ENCODE assay signal across 9 cellular contexts in the genomic region with DNA sequence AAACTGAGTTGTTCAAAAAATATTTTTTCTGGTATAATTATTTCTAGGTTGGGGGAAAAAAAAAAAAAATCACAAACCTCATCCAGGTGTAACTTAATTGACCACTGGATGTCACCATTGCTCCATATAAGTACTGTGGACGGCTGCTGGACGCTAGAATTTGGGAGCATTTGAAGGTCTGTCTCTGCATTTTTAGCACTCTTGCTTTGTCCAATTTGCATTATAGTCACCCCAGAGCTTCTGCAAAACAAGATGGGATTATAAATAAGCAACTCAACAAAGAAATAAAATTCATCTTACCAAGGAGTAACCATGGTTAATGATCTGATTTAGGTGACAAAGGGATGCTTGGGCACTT.
DNase-seq lines count a peak whose midpoint lies in the region; ATAC-seq, FAIRE-seq and TF ChIP-seq lines count a peak whose summit lies in the region.
"Had no signal": no experiment of that assay in that cellular context is flagged by ENCODE, and none has a peak within 500 bp of the region (broad histone marks: within the 10 kb centered on the region; RNA-seq: fewer than 3 reads in every experiment).

No MANE protein-coding gene starts in this region.

- H3K27ac ChIP-seq in gastroesophageal sphincter, result no peak overlapping the region

- DNase-seq in GM03348 (ENCODE audit: low spot score) (peak; percentile 28), NCI-H1105 treated with DMSO at 0.1 percent for 48 hours (lab: John Stamatoyannopoulos, UW) (peak; percentile 55), bronchial epithelial cell (ENCODE audit: low read depth) (peak; percentile 23), nephron progenitor cell (peak; percentile 29), UCSD-AML1 (lab: John Stamatoyannopoulos, UW; ENCODE audit: unreplicated experiment) (no peak), 8988T (no peak)

- H3K4me3 ChIP-seq in bronchial epithelial cell (ENCODE audit: low read depth, low read length), result no peak overlapping the region
- no peak overlapping the region for H3K4me3 ChIP-seq in gastroesophageal sphincter

- no peaks in the 10 kb centered on the region for H3K36me3 Mint-ChIP-seq in nephron progenitor cell (ENCODE audit: low read depth)

- no peak overlapping the region for H3K4me3 Mint-ChIP-seq in nephron progenitor cell
- H3K4me3 Mint-ChIP-seq: stimulated activated naive CD8-positive, alpha-beta T cell treated with anti-CD3 and anti-CD28 coated beads, Interleukin-15, Interleukin-2, amounts not matched to agents 100 ng/mL and 50 ng/mL, for 24 hours had no signal

- no peaks in the 10 kb centered on the region for H3K4me1 ChIP-seq in gastroesophageal sphincter

- H3K36me3 ChIP-seq in bronchial epithelial cell (ENCODE audit: control insufficient read depth, insufficient read depth, low read length) (no peaks in the 10 kb centered on the region), gastroesophageal sphincter (no peaks in the 10 kb centered on the region)

- FAIRE-seq in bronchial epithelial cell (lab: Jason Lieb, UNC), result no peak

- H3K27ac Mint-ChIP-seq in nephron progenitor cell, result no peak overlapping the region
- H3K27ac Mint-ChIP-seq: stimulated activated naive CD8-positive, alpha-beta T cell treated with anti-CD3 and anti-CD28 coated beads, Interleukin-15, Interleukin-2, amounts not matched to agents 100 ng/mL and 50 ng/mL, for 24 hours had no signal

- H3K9me3 ChIP-seq in gastroesophageal sphincter, result no peaks in the 10 kb centered on the region

- ATAC-seq in gastroesophageal sphincter (no peak), GM19455 (IDR thresholded peaks at IDR 0.05; ENCODE audit: unreplicated experiment) (no peak)

- H3K9me3 Mint-ChIP-seq in nephron progenitor cell, result no peaks in the 10 kb centered on the region
- H3K9me3 Mint-ChIP-seq: stimulated activated naive CD8-positive, alpha-beta T cell treated with anti-CD3 and anti-CD28 coated beads, Interleukin-15, Interleukin-2, amounts not matched to agents 100 ng/mL and 50 ng/mL, for 24 hours had no signal

- peaks cover 37% of the 10 kb centered on the region for H3K4me1 Mint-ChIP-seq in nephron progenitor cell

- TF ChIP-seq POLR2A in gastroesophageal sphincter (IDR thresholded peaks at IDR 0.05), result no peak

- TF ChIP-seq CTCF in bronchial epithelial cell (IDR thresholded peaks at IDR 0.05; ENCODE audit: insufficient read depth, low read length, severe bottlenecking), result peak; percentile 36
- peak; percentile 56 for TF ChIP-seq CTCF in nephron progenitor cell (IDR thresholded peaks at IDR 0.05)
- peak in 1 of 4 experiments; percentile 36 for TF ChIP-seq CTCF in gastroesophageal sphincter (IDR thresholded peaks at IDR 0.05)

- 6 to 9% methylated on average over 2 of the region's 2 CpGs for WGBS in gastroesophageal sphincter (ENCODE audit: low coverage in 1 of 2), 2 donors

- no peak for TF ChIP-seq EP300 in gastroesophageal sphincter (IDR thresholded peaks at IDR 0.05)

- peaks cover 3% of the 10 kb centered on the region for H3K27me3 Mint-ChIP-seq in nephron progenitor cell (ENCODE audit: low read depth, poor library complexity)

- H3K27me3 ChIP-seq in bronchial epithelial cell (ENCODE audit: control insufficient read depth, insufficient read depth, low read length) (no peaks in the 10 kb centered on the region), gastroesophageal sphincter (no peaks in the 10 kb centered on the region)

Comparison
In these comparisons a context has a peak if more than half of its experiments do, and no peak if none do; other contexts are left out.
1. DNase-seq: peak in GM03348 (single experiment), NCI-H1105 treated with DMSO at 0.1 percent for 48 hours (single experiment), bronchial epithelial cell (single experiment) and nephron progenitor cell (single experiment); none in UCSD-AML1 (single experiment) and 8988T (single experiment).